2 cellular contexts compared by ENCODE assay signal in genomic region chr10:119272736-119273135, GRCh38.
TF ChIP-seq lines count a peak whose summit lies in the region.

No MANE protein-coding gene starts in this region.

TF ChIP-seq in IMR-90, 13 proteins besides CTCF, POLR2A, EP300 and RAD21:
- TF ChIP-seq CEBPB (IDR thresholded peaks at IDR 0.05; ENCODE audit: low read depth, low read length), result no peak
- no peak for TF ChIP-seq FOS (IDR thresholded peaks at IDR 0.05; ENCODE audit: low read depth, low read length)
- no peak for TF ChIP-seq NFE2L2 (IDR thresholded peaks at IDR 0.05; ENCODE audit: low read depth, low read length)
- no peak for TF ChIP-seq ELK1 (IDR thresholded peaks at IDR 0.05; ENCODE audit: borderline replicate concordance, low read depth, low read length)
- TF ChIP-seq RFX5 (IDR thresholded peaks at IDR 0.05; ENCODE audit: low read depth, low read length), result no peak
- TF ChIP-seq SMC3 (IDR thresholded peaks at IDR 0.05; ENCODE audit: low read depth, low read length), result no peak
- TF ChIP-seq RCOR1 (IDR thresholded peaks at IDR 0.05; ENCODE audit: insufficient replicate concordance, low read length), result no peak
- no peak for TF ChIP-seq MXI1 (IDR thresholded peaks at IDR 0.05; ENCODE audit: borderline replicate concordance, low read depth, low read length)
- no peak for TF ChIP-seq MAFK (IDR thresholded peaks at IDR 0.05; ENCODE audit: low read depth, low read length)
- TF ChIP-seq USF2 (IDR thresholded peaks at IDR 0.05; ENCODE audit: low read depth, low read length), result no peak
TF ChIP-seq in IMR-90: peak in this region for 0.

TF ChIP-seq in K562, 482 proteins besides CTCF, POLR2A, EP300 and RAD21:
- TF ChIP-seq NFIX (CRISPR knock-in tag; IDR thresholded peaks at IDR 0.05; ENCODE audit: low read depth) (no peak), MXD1 (CRISPR knock-in tag; IDR thresholded peaks at IDR 0.05; ENCODE audit: borderline replicate concordance, poor library complexity, severe bottlenecking) (no peak), RHOXF2B (CRISPR knock-in tag; conservative IDR thresholded peaks at IDR 0.05) (no peak), ZBTB17 (CRISPR knock-in tag; IDR thresholded peaks at IDR 0.05) (no peak), TAL1 (IDR thresholded peaks at IDR 0.05) (no peak)
